18 cellular contexts compared by ENCODE assay signal in genomic region chr1:14661220-14661619, GRCh38.
DNase-seq lines count a peak whose midpoint lies in the region; ATAC-seq and TF ChIP-seq lines count a peak whose summit lies in the region.
"Had no signal": no experiment of that assay in that cellular context is flagged by ENCODE, and none has a peak within 500 bp of the region (broad histone marks: within the 10 kb centered on the region; RNA-seq: fewer than 3 reads in every experiment).

No MANE protein-coding gene starts in this region.

- no peaks in the 10 kb centered on the region for H3K36me3 ChIP-seq in ascending aorta
- H3K36me3 ChIP-seq: colonic mucosa had no signal

- no peaks in the 10 kb centered on the region for H3K4me1 ChIP-seq in ascending aorta
- H3K4me1 ChIP-seq: colonic mucosa had no signal

- DNase-seq in AG10803 (ENCODE audit: low read depth) = peak; percentile 35
- peak; percentile 71 for DNase-seq in MV-4-11 (lab: John Stamatoyannopoulos, UW)
- DNase-seq in RPMI8226 = peak; percentile 46
- DNase-seq in left cardiac atrium = no peak
- no peak for DNase-seq in ascending aorta (ENCODE audit: low spot score in 2 of 2)
- DNase-seq in stimulated activated CD4-positive, alpha-beta T cell treated with anti-CD3 and anti-CD28 coated beads, Interleukin-1b, Interleukin-23, amount 100 ng/mL, for 48 hours = no peak
- DNase-seq: activated effector memory CD4-positive, alpha-beta T cell treated with Interleukin-2 at 50 U/mL for 16 hours; colonic mucosa; head of caudate nucleus; KG1; NCI-H1436; NK-92 treated with Interleukin-12 subunit alpha and Interleukin-12 subunit beta, amount 100 ng/mL, for 24 hours; nucleus accumbens; stimulated activated CD4-positive, alpha-beta T cell treated with anti-CD3 and anti-CD28 coated beads, Interleukin-4, amount 100 ng/mL, for 1 hour; stimulated activated CD8-positive, alpha-beta memory T cell treated with anti-CD3 and anti-CD28 coated beads, Interleukin-4, amount 100 ng/mL, for 48 hours; T-helper 2 cell had no signal

- intact Hi-C loops in left cardiac atrium (cut with DNase I) = no loop called here
- intact Hi-C loops in ascending aorta (cut with DNase I) = no loop called here

- H3K9me3 ChIP-seq in ascending aorta = no peaks in the 10 kb centered on the region
- H3K9me3 ChIP-seq: colonic mucosa had no signal

- no peak overlapping the region for H3K4me3 ChIP-seq in AG10803 (ENCODE audit: low read length)
- H3K4me3 ChIP-seq in ascending aorta = no peak overlapping the region
- H3K4me3 ChIP-seq: colonic mucosa had no signal

- H3K27me3 ChIP-seq in ascending aorta = no peaks in the 10 kb centered on the region
- H3K27me3 ChIP-seq: colonic mucosa had no signal

- ATAC-seq in left cardiac atrium (peak; percentile 79 to 88), HG03520 (IDR thresholded peaks at IDR 0.05; ENCODE audit: unreplicated experiment) (no peak), HG03095 (IDR thresholded peaks at IDR 0.05; ENCODE audit: unreplicated experiment) (no peak)

- TF ChIP-seq CTCF in AG10803 (conservative IDR thresholded peaks at IDR 0.05; ENCODE audit: low read length) (no peak), ascending aorta (IDR thresholded peaks at IDR 0.05) (no peak)

- H3K27ac ChIP-seq in ascending aorta = no peak overlapping the region
- H3K27ac ChIP-seq: colonic mucosa had no signal

Comparison
In these comparisons a context has a peak if more than half of its experiments do, and no peak if none do; other contexts are left out.
1. DNase-seq: peak in AG10803 (single experiment), MV-4-11 (single experiment) and RPMI8226 (single experiment); none in left cardiac atrium (single experiment), ascending aorta (0 of 2) and stimulated activated CD4-positive, alpha-beta T cell treated with anti-CD3 and anti-CD28 coated beads, Interleukin-1b, Interleukin-23, amount 100 ng/mL, for 48 hours (single experiment).
2. ATAC-seq: peak in left cardiac atrium (2 of 2); none in HG03520 (single experiment) and HG03095 (single experiment).